ENCODE assay signal across 8 cellular contexts in the genomic region with DNA sequence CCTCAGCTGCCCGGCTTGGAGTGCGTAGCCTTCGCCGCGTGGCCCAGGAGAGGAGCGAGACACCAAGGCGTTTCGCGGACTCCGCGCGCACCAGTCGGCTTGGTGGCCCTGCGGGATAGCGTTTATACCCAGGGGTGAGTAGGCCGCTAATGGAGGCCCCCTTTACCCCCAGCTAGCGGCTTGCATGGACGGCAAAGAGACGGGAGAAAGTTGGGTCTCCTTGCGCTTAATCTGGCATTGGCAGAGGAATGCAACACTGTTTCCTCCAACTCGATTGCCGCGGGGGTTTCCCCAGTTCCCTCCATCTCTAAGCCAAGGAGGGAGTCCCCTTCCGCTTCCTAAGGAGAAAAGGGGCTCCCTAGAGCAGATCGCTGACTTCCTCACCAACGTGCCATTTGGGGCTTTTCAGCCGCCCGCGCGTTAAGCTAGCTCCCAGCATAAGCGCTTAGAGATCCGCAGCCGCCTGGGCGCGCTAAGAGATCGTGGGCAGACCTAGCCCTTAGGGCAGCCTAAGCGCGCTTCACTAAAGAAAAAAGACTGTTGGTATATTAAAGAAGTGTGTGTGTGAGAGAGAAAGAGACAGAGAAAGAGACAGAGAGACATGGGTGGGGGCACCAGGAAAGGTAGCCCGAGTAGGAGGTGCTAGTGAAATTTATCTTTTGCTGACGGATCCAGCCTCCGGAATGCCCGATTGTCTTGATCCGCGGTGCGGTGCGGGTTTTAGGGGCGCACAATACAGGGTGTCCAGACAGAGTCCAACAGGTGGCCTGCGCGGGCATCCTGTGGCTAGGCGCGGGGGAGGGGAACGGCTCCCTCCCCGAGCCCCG.
A peak's percentile ranks its signal among the peaks of the same experiment; 100 is the strongest.
DNase-seq lines count a peak whose midpoint lies in the region; ATAC-seq and TF ChIP-seq lines count a peak whose summit lies in the region.

No MANE protein-coding gene starts in this region.

- peak overlapping the region; percentile 72 for H3K9ac ChIP-seq in NT2/D1 (ENCODE audit: insufficient read length, low read depth)

- DNase-seq in DMS79 (lab: John Stamatoyannopoulos, UW) (peak; percentile 18), NT2/D1 (ENCODE audit: low read depth, low spot score) (no peak), left ventricle myocardium superior (peak; percentile 75), psoas muscle (peak in 1 of 2 donors; percentile 66), Calu3 (no peak), cortex of kidney (lab: John Stamatoyannopoulos, UW) (no peak)
- no peak for DNase-seq in activated CD4-positive, alpha-beta T cell treated with anti-CD3 and anti-CD28 coated beads, Interleukin-2, amount 10 ng/mL, durations not matched to agents 24 days and 14 days

- WGBS in psoas muscle, 3 donors = 1 to 2% (median 1%) methylated on average over 53 to 54 of the region's 54 CpGs

- no peak overlapping the region for H3K27ac Mint-ChIP-seq in activated CD4-positive, alpha-beta T cell treated with anti-CD3 and anti-CD28 coated beads, Interleukin-2, amount 10 ng/mL, durations not matched to agents 24 days and 14 days
- no peak overlapping the region for H3K27ac Mint-ChIP-seq in Calu3 (ENCODE audit: unreplicated experiment)

- H3K9me3 Mint-ChIP-seq in activated CD4-positive, alpha-beta T cell treated with anti-CD3 and anti-CD28 coated beads, Interleukin-2, amount 10 ng/mL, durations not matched to agents 24 days and 14 days = no peaks in the 10 kb centered on the region
- H3K9me3 Mint-ChIP-seq in Calu3 (ENCODE audit: low read depth, unreplicated experiment) = peaks cover 12% of the 10 kb centered on the region

- intact Hi-C loops in left ventricle myocardium superior (cut with micrococcal nuclease) (no loop called here), psoas muscle (cut with DNase I) (no loop called here), Calu3 (cut with micrococcal nuclease; ENCODE audit: unreplicated experiment) (no loop called here)
- intact Hi-C loops in activated CD4-positive, alpha-beta T cell treated with anti-CD3 and anti-CD28 coated beads, Interleukin-2, amount 10 ng/mL, durations not matched to agents 24 days and 14 days (cut with micrococcal nuclease) = no loop called here

- H3K27me3 ChIP-seq in NT2/D1 (ENCODE audit: insufficient read depth, insufficient read length) (peaks cover 85% of the 10 kb centered on the region), psoas muscle (ENCODE audit: insufficient read depth in 3 of 3, low read length in 2 of 3) (peaks cover 0 to 12% (median 0%) of the 10 kb centered on the region in 3 donors)

- ATAC-seq in left ventricle myocardium superior (peak; percentile 61), psoas muscle (peak; percentile 63 to 73 (median 65)), HG03175 (IDR thresholded peaks at IDR 0.05; ENCODE audit: unreplicated experiment) (no peak)

- H3K36me3 ChIP-seq in NT2/D1 (ENCODE audit: insufficient read depth, insufficient read length, low read length) = no peaks in the 10 kb centered on the region
- H3K36me3 ChIP-seq in psoas muscle (ENCODE audit: insufficient read depth in 1 of 2, low read depth in 1 of 2) = no peaks in the 10 kb centered on the region

- BruUV-seq in Calu3 (replicated peaks; lab: Mats Ljungman, UMichigan) = no TSS peak

- no peaks in the 10 kb centered on the region for H3K36me3 Mint-ChIP-seq in activated CD4-positive, alpha-beta T cell treated with anti-CD3 and anti-CD28 coated beads, Interleukin-2, amount 10 ng/mL, durations not matched to agents 24 days and 14 days (ENCODE audit: low read depth)
- H3K36me3 Mint-ChIP-seq in Calu3 (ENCODE audit: insufficient read depth, unreplicated experiment) = no peaks in the 10 kb centered on the region

- CTCF ChIA-PET in Calu3 (lab: Charles Lee) = no interaction called here

- H3K4me3 ChIP-seq in NT2/D1 (ENCODE audit: insufficient read length, low read depth) (peak overlapping the region; percentile 61), psoas muscle (peak overlapping the region; percentile 73)

- peak overlapping the region; percentile 74 for H3K27ac ChIP-seq in psoas muscle

- TF ChIP-seq CTCF in psoas muscle (IDR thresholded peaks at IDR 0.05) (no peak), Calu3 (IDR thresholded peaks at IDR 0.05; ENCODE audit: unreplicated experiment) (no peak)

- peaks cover 52% of the 10 kb centered on the region for H3K27me3 Mint-ChIP-seq in activated CD4-positive, alpha-beta T cell treated with anti-CD3 and anti-CD28 coated beads, Interleukin-2, amount 10 ng/mL, durations not matched to agents 24 days and 14 days
- no peaks in the 10 kb centered on the region for H3K27me3 Mint-ChIP-seq in Calu3 (ENCODE audit: unreplicated experiment)

- H3K9me3 ChIP-seq in NT2/D1 (ENCODE audit: insufficient read depth, low read length) (no peaks in the 10 kb centered on the region), psoas muscle (no peaks in the 10 kb centered on the region)

- H3K4me1 ChIP-seq in NT2/D1 (ENCODE audit: insufficient read depth, insufficient read length) = no peaks in the 10 kb centered on the region
- peaks cover 34% of the 10 kb centered on the region for H3K4me1 ChIP-seq in psoas muscle

- no peaks in the 10 kb centered on the region for H3K4me1 Mint-ChIP-seq in activated CD4-positive, alpha-beta T cell treated with anti-CD3 and anti-CD28 coated beads, Interleukin-2, amount 10 ng/mL, durations not matched to agents 24 days and 14 days
- no peaks in the 10 kb centered on the region for H3K4me1 Mint-ChIP-seq in Calu3 (ENCODE audit: low read depth, unreplicated experiment)

- no peak overlapping the region for H3K4me3 Mint-ChIP-seq in activated CD4-positive, alpha-beta T cell treated with anti-CD3 and anti-CD28 coated beads, Interleukin-2, amount 10 ng/mL, durations not matched to agents 24 days and 14 days
- no peak overlapping the region for H3K4me3 Mint-ChIP-seq in Calu3 (ENCODE audit: low read depth, unreplicated experiment)

Comparison
In these comparisons a context has a peak if more than half of its experiments do, and no peak if none do; other contexts are left out.
1. DNase-seq: peak in DMS79 (single experiment) and left ventricle myocardium superior (single experiment); none in NT2/D1 (single experiment), activated CD4-positive, alpha-beta T cell treated with anti-CD3 and anti-CD28 coated beads, Interleukin-2, amount 10 ng/mL, durations not matched to agents 24 days and 14 days (single experiment), Calu3 (single experiment) and cortex of kidney (single experiment).